In the genomic region with DNA sequence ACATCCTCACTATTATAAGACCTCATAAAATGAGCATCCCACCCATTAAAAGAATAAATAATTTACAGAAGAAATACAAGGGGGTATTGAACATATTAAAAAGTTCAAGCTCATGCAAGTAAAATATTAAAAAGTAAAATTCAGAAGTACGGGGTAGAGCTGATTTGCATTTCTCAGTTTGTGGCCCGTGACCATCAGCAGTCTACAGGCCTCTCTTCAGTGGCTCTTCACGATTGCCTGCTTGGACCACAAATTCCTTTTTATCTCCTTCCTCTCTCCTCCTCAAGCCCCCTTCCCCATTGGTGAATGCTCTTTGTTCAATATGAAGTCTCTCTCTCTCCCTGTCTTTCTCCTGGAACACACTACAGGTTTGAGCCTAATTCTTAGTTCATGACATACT, we compare ENCODE assay signal across 1 cellular context.
A peak's percentile ranks its signal among the peaks of the same experiment; 100 is the strongest.
TF ChIP-seq lines count a peak whose summit lies in the region.

No MANE protein-coding gene starts in this region.

TF ChIP-seq in HepG2, 621 proteins besides CTCF, POLR2A, EP300 and RAD21:
- 0 out of 2 replicates have a peak, but pooled peaks have one; percentile 3 for TF ChIP-seq YEATS4 (CRISPR knock-in tag; IDR thresholded peaks at IDR 0.05; ENCODE audit: borderline replicate concordance)
- no peak for TF ChIP-seq TCF7 (IDR thresholded peaks at IDR 0.05; ENCODE audit: low read depth)
